In genomic region chr15:92105611-92106010, GRCh38 we compare ENCODE assay signal across 30 cellular contexts.
"Had no signal": no experiment of that assay in that cellular context is flagged by ENCODE, and none has a peak within 500 bp of the region (broad histone marks: within the 10 kb centered on the region; RNA-seq: fewer than 3 reads in every experiment).

No MANE protein-coding gene starts in this region.

- FAIRE-seq: frontal cortex had no signal

- H3K9me3 ChIP-seq: adrenal gland, body of pancreas had no signal

- H3K27me3 ChIP-seq: adrenal gland, body of pancreas, dorsolateral prefrontal cortex had no signal

- H3K27ac ChIP-seq: adrenal gland, body of pancreas, coronary artery, dorsolateral prefrontal cortex, WERI-Rb-1 had no signal

- H3K36me3 ChIP-seq: adrenal gland, WERI-Rb-1 had no signal

- DNase-seq: activated CD4-positive, alpha-beta memory T cell treated with anti-CD3 and anti-CD28 coated beads for 36 hours; activated CD4-positive, alpha-beta T cell treated with anti-CD3 and anti-CD28 coated beads for 36 hours; activated CD4-positive, alpha-beta T cell treated with anti-CD3 and anti-CD28 coated beads, Interleukin-2, amount 10 ng/mL, durations not matched to agents 24 days and 14 days; activated CD4-positive, CD25-positive, alpha-beta regulatory T cell; activated CD4-positive, CD25-positive, alpha-beta regulatory T cell treated with anti-CD3 and anti-CD28 coated beads, Interleukin-2, amount 50 U/mL, for 72 hours; activated CD8-positive, alpha-beta memory T cell treated with anti-CD3 and anti-CD28 coated beads, Interleukin-2, amount 10 ng/mL, durations not matched to agents 7 days and 5 days; activated CD8-positive, alpha-beta memory T cell treated with anti-CD3 and anti-CD28 coated beads, Interleukin-2, amount 50 U/mL, for 4 hours; activated CD8-positive, alpha-beta T cell treated with anti-CD3 and anti-CD28 coated beads, Interleukin-2, amount 10 ng/mL, durations not matched to agents 7 days and 5 days; activated effector memory CD4-positive, alpha-beta T cell treated with anti-CD3 and anti-CD28 coated beads, Interleukin-2, amount 50 U/mL, for 16 hours; activated naive CD4-positive, alpha-beta T cell treated with anti-CD3 and anti-CD28 coated beads for 36 hours; activated naive CD8-positive, alpha-beta T cell treated with anti-CD3 and anti-CD28 coated beads for 36 hours; activated naive CD8-positive, alpha-beta T cell treated with anti-CD3 and anti-CD28 coated beads, Interleukin-2, amount 50 U/mL, for 24 hours; activated T-cell treated with anti-CD3 and anti-CD28 coated beads, Interleukin-2, amount 50 U/mL, for 1 hour; activated T-cell treated with anti-CD3 and anti-CD28 coated beads, Interleukin-2, amount 50 U/mL, for 48 hours; adrenal gland; amygdala; aorta; body of pancreas; central memory CD4-positive, alpha-beta T cell; dorsolateral prefrontal cortex; effector memory CD4-positive, alpha-beta T cell; endodermal cell; foreskin fibroblast; T-helper 1 cell; T-helper 17 cell; T1000; WERI-Rb-1 had no signal

- H3K4me1 ChIP-seq: adrenal gland, body of pancreas had no signal

- H3K4me3 ChIP-seq: adrenal gland, body of pancreas, coronary artery had no signal

- ATAC-seq: activated CD4-positive, alpha-beta T cell treated with anti-CD3 and anti-CD28 coated beads for 36 hours; activated CD8-positive, alpha-beta memory T cell treated with anti-CD3 and anti-CD28 coated beads, Interleukin-2, amount 10 ng/mL, durations not matched to agents 7 days and 5 days; activated CD8-positive, alpha-beta T cell treated with anti-CD3 and anti-CD28 coated beads, Interleukin-2, amount 10 ng/mL, durations not matched to agents 7 days and 5 days; activated naive CD8-positive, alpha-beta T cell treated with anti-CD3 and anti-CD28 coated beads, Interleukin-2, amount 50 U/mL, for 24 hours; body of pancreas; esophagus mucosa; T-helper 17 cell had no signal
